1 cellular context compared by ENCODE assay signal in the genomic region with DNA sequence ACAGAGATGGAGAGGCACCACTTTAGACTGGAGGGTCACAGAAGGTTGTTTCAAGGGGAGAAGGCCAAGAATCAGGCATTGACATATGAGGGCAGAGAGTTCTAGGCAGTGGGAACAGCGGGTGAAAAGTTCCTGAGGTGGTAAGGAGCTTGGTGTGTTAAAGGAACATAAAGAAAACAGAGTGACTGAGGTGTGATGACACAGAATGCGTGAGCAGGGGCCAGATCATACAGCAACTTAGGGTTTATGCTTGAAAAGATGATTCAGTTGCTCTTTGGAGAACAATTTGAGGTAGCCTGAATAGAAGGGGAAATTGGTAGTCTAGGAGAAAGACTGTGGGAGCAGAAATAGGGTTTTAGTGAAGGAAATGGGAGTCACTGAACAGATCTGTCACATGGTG.
TF ChIP-seq lines count a peak whose summit lies in the region.

No MANE protein-coding gene starts in this region.

TF ChIP-seq in K562, 482 proteins besides CTCF, POLR2A, EP300 and RAD21 (continued from another document):
- TF ChIP-seq, protein P1, sequence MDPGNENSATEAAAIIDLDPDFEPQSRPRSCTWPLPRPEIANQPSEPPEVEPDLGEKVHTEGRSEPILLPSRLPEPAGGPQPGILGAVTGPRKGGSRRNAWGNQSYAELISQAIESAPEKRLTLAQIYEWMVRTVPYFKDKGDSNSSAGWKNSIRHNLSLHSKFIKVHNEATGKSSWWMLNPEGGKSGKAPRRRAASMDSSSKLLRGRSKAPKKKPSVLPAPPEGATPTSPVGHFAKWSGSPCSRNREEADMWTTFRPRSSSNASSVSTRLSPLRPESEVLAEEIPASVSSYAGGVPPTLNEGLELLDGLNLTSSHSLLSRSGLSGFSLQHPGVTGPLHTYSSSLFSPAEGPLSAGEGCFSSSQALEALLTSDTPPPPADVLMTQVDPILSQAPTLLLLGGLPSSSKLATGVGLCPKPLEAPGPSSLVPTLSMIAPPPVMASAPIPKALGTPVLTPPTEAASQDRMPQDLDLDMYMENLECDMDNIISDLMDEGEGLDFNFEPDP (CRISPR knock-in tag; IDR thresholded peaks at IDR 0.05) = no peak
- TF ChIP-seq, protein P2, sequence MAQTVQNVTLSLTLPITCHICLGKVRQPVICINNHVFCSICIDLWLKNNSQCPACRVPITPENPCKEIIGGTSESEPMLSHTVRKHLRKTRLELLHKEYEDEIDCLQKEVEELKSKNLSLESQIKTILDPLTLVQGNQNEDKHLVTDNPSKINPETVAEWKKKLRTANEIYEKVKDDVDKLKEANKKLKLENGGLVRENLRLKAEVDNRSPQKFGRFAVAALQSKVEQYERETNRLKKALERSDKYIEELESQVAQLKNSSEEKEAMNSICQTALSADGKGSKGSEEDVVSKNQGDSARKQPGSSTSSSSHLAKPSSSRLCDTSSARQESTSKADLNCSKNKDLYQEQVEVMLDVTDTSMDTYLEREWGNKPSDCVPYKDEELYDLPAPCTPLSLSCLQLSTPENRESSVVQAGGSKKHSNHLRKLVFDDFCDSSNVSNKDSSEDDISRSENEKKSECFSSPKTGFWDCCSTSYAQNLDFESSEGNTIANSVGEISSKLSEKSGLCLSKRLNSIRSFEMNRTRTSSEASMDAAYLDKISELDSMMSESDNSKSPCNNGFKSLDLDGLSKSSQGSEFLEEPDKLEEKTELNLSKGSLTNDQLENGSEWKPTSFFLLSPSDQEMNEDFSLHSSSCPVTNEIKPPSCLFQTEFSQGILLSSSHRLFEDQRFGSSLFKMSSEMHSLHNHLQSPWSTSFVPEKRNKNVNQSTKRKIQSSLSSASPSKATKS (CRISPR knock-in tag; IDR thresholded peaks at IDR 0.05) = no peak
- TF ChIP-seq TEAD2 (tag; IDR thresholded peaks at IDR 0.05) (no peak), PPARD (CRISPR knock-in tag; IDR thresholded peaks at IDR 0.05) (no peak)
